Comparison of ENCODE assay signal across 10 cellular contexts in the genomic region with DNA sequence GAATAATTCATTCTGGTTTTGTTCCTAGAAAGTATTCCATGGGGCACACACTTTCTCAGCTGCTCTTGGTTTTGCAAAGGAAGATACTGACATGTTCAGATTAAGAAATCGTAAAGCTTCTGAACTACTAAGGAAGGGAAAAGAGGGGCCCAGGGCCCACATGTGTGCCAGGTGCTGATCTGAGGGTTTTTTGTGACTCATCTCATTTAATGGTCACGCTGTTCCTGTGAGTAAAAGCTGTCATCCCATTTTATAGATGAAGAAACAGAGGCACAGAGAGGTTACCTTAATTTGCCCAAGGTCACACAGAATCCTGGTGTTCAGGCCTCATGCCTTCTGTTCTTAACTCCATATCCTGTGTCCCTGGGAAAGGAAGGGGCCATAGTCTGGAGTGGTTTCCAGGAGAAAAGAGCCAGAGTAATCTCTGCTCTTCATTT.
A peak's percentile ranks its signal among the peaks of the same experiment; 100 is the strongest.
DNase-seq lines count a peak whose midpoint lies in the region; ATAC-seq and TF ChIP-seq lines count a peak whose summit lies in the region.
"Had no signal": no experiment of that assay in that cellular context is flagged by ENCODE, and none has a peak within 500 bp of the region (broad histone marks: within the 10 kb centered on the region; RNA-seq: fewer than 3 reads in every experiment).

No MANE protein-coding gene starts in this region.

- H3K4me1 ChIP-seq in heart left ventricle (peaks cover 0 to 62% (median 44%) of the 10 kb centered on the region in 12 donors), OCI-LY1 (ENCODE audit: insufficient read depth, low read length, severe bottlenecking) (peaks cover 55% of the 10 kb centered on the region)

- H2AFZ ChIP-seq in OCI-LY1 (ENCODE audit: low read length) = no peak overlapping the region

- H3K9ac ChIP-seq in OCI-LY1 (ENCODE audit: low read length) = no peak overlapping the region

- no peak for ATAC-seq in heart left ventricle
- peak; percentile 58 for ATAC-seq in stimulated activated naive CD8-positive, alpha-beta T cell treated with anti-CD3 and anti-CD28 coated beads, Interleukin-15, amount 100 ng/mL, for 72 hours
- ATAC-seq in HG02678 (IDR thresholded peaks at IDR 0.05; ENCODE audit: unreplicated experiment) = no peak
- no peak for ATAC-seq in GM21423 (IDR thresholded peaks at IDR 0.05; ENCODE audit: unreplicated experiment)

- H3K4me1 Mint-ChIP-seq in stimulated activated naive CD8-positive, alpha-beta T cell treated with anti-CD3 and anti-CD28 coated beads, Interleukin-15, amount 100 ng/mL, for 72 hours = peaks cover 47% of the 10 kb centered on the region

- intact Hi-C loops in heart left ventricle (cut with DNase I) = loop anchor here in 1 of 10 donors (5.0 kb wide), 2 partner anchors 73 to 112 kb away; a partner anchor contains a TSS
- intact Hi-C loops in cardiac septum (cut with DNase I) = loop anchor here (5.0 kb wide), 1 partner anchor 127 kb away; no protein-coding TSS in a partner anchor

- H4K20me1 ChIP-seq in OCI-LY1 (ENCODE audit: insufficient read depth, low read length) = no peaks in the 10 kb centered on the region

- H3K4me3 Mint-ChIP-seq in stimulated activated naive CD8-positive, alpha-beta T cell treated with anti-CD3 and anti-CD28 coated beads, Interleukin-15, amount 100 ng/mL, for 72 hours = no peak overlapping the region
- H3K4me3 Mint-ChIP-seq: B cell had no signal

- WGBS in heart left ventricle, 4 donors = 41 to 74% (median 50%) methylated on average over 2 of the region's 2 CpGs

- peak overlapping the region; percentile 53 to 86 for H3K27ac Mint-ChIP-seq in stimulated activated naive CD8-positive, alpha-beta T cell treated with anti-CD3 and anti-CD28 coated beads, Interleukin-15, amount 100 ng/mL, for 72 hours
- H3K27ac Mint-ChIP-seq: B cell had no signal

- no peak overlapping the region for H3K4me3 ChIP-seq in heart left ventricle
- H3K4me3 ChIP-seq in OCI-LY1 (ENCODE audit: low read depth, low read length, poor library complexity, severe bottlenecking) = no peak overlapping the region
- H3K4me3 ChIP-seq in fibroblast of pulmonary artery (replicated peaks; ENCODE audit: low read depth, low read length) = no peak overlapping the region

- no peaks in the 10 kb centered on the region for H3K9me3 Mint-ChIP-seq in stimulated activated naive CD8-positive, alpha-beta T cell treated with anti-CD3 and anti-CD28 coated beads, Interleukin-15, amount 100 ng/mL, for 72 hours

- TF ChIP-seq CTCF in heart left ventricle (IDR thresholded peaks at IDR 0.05) (no peak), OCI-LY1 (IDR thresholded peaks at IDR 0.05; ENCODE audit: low read length) (no peak), fibroblast of pulmonary artery (IDR thresholded peaks at IDR 0.05; ENCODE audit: low read length, missing control alignments) (no peak)

- H3K36me3 ChIP-seq in heart left ventricle (no peaks in the 10 kb centered on the region), OCI-LY1 (ENCODE audit: insufficient read depth, low read length) (peaks cover 26% of the 10 kb centered on the region)

- peaks cover 48% of the 10 kb centered on the region for H3K79me2 ChIP-seq in OCI-LY1 (ENCODE audit: insufficient read depth, low read length)

- H3K4me2 ChIP-seq in OCI-LY1 (ENCODE audit: low read length) = no peak overlapping the region

- H3K9me2 ChIP-seq in OCI-LY1 (ENCODE audit: low read depth, low read length) = no peaks in the 10 kb centered on the region

- no peaks in the 10 kb centered on the region for H3F3A ChIP-seq in OCI-LY1 (ENCODE audit: insufficient read depth, low read length)

- no peaks in the 10 kb centered on the region for H3K27me3 Mint-ChIP-seq in stimulated activated naive CD8-positive, alpha-beta T cell treated with anti-CD3 and anti-CD28 coated beads, Interleukin-15, amount 100 ng/mL, for 72 hours
- H3K27me3 Mint-ChIP-seq: B cell had no signal

- peak overlapping the region in 9 of 12 donors; percentile 10 to 77 (median 61) for H3K27ac ChIP-seq in heart left ventricle
- H3K27ac ChIP-seq in OCI-LY1 (ENCODE audit: low read depth, low read length, poor library complexity, severe bottlenecking) = peak overlapping the region; percentile 89

- DNase-seq in heart left ventricle = no peak
- DNase-seq in cardiac septum (ENCODE audit: low spot score) = no peak
- DNase-seq in fibroblast of pulmonary artery (ENCODE audit: low read depth) = peak; percentile 21
- no peak for DNase-seq in stimulated activated naive CD8-positive, alpha-beta T cell treated with anti-CD3 and anti-CD28 coated beads, Interleukin-15, amount 100 ng/mL, for 72 hours
- no peak for DNase-seq in COLO829 (ENCODE audit: low spot score)
- DNase-seq: occipital lobe had no signal

- H3K9me3 ChIP-seq in heart left ventricle (peaks cover 0 to 13% (median 7%) of the 10 kb centered on the region in 12 donors), OCI-LY1 (ENCODE audit: low read length) (peaks cover 3% of the 10 kb centered on the region)

- H3K27me3 ChIP-seq in heart left ventricle (no peaks in the 10 kb centered on the region), OCI-LY1 (ENCODE audit: insufficient read depth, low read length) (no peaks in the 10 kb centered on the region)

- no peak for TF ChIP-seq POLR2A in heart left ventricle (IDR thresholded peaks at IDR 0.05)
